Comparison of ENCODE assay signal across 28 cellular contexts in genomic region chrY:16653971-16654370, GRCh38.
"Had no signal": no experiment of that assay in that cellular context is flagged by ENCODE, and none has a peak within 500 bp of the region (broad histone marks: within the 10 kb centered on the region; RNA-seq: fewer than 3 reads in every experiment).

No MANE protein-coding gene starts in this region.

- FAIRE-seq: colon, kidney, pancreas, small intestine had no signal

- H3K36me3 ChIP-seq: breast epithelium, heart left ventricle, pancreas, prostate gland, sigmoid colon, thyroid gland, upper lobe of left lung had no signal

- H3K27me3 Mint-ChIP-seq: activated naive CD4-positive, alpha-beta T cell treated with anti-CD3 and anti-CD28 coated beads, Interleukin-2, amount 10 ng/mL, durations not matched to agents 7 days and 5 days; naive thymus-derived CD4-positive, alpha-beta T cell; stimulated activated naive CD8-positive, alpha-beta T cell treated with anti-CD3 and anti-CD28 coated beads, Interleukin-15, Interleukin-2, amounts not matched to agents 100 ng/mL and 50 ng/mL, for 24 hours had no signal

- H3K4me1 Mint-ChIP-seq: activated naive CD4-positive, alpha-beta T cell treated with anti-CD3 and anti-CD28 coated beads, Interleukin-2, amount 10 ng/mL, durations not matched to agents 7 days and 5 days; immature natural killer cell; naive thymus-derived CD4-positive, alpha-beta T cell; neural crest cell; stimulated activated effector memory CD8-positive, alpha-beta T cell treated with anti-CD3 and anti-CD28 coated beads, Interleukin-12 subunit alpha, Interleukin-12 subunit beta, amount 100 ng/mL, for 72 hours had no signal

- H3K9me3 ChIP-seq: breast epithelium, heart left ventricle, pancreas, prostate gland, sigmoid colon, thyroid gland, upper lobe of left lung had no signal

- H3K4me1 ChIP-seq: breast epithelium, heart left ventricle, pancreas, prostate gland, sigmoid colon, thyroid gland, upper lobe of left lung had no signal

- H3K27me3 ChIP-seq: breast epithelium, heart left ventricle, pancreas, sigmoid colon, thyroid gland, upper lobe of left lung had no signal

- H3K36me3 Mint-ChIP-seq: activated naive CD4-positive, alpha-beta T cell treated with anti-CD3 and anti-CD28 coated beads, Interleukin-2, amount 10 ng/mL, durations not matched to agents 7 days and 5 days; immature natural killer cell; naive thymus-derived CD4-positive, alpha-beta T cell; stimulated activated effector memory CD8-positive, alpha-beta T cell treated with anti-CD3 and anti-CD28 coated beads, Interleukin-12 subunit alpha, Interleukin-12 subunit beta, amount 100 ng/mL, for 72 hours had no signal

- DNase-seq: activated CD4-positive, alpha-beta T cell treated with anti-CD3 and anti-CD28 coated beads for 4 hours; activated CD4-positive, alpha-beta T cell treated with anti-CD3 and anti-CD28 coated beads, Interleukin-2, amount 50 U/mL, for 4 hours; activated gamma-delta T cell; activated naive CD4-positive, alpha-beta T cell treated with anti-CD3 and anti-CD28 coated beads, Interleukin-2, amount 10 ng/mL, durations not matched to agents 7 days and 5 days; amniotic stem cell; dermis blood vessel endothelial cell; effector CD4-positive, alpha-beta T cell; heart left ventricle; hypothalamus; immature natural killer cell; kidney; midbrain; naive thymus-derived CD4-positive, alpha-beta T cell; nucleus accumbens; pancreas; sigmoid colon; small intestine; stimulated activated CD4-positive, alpha-beta T cell treated with anti-CD3 and anti-CD28 coated beads, Interleukin-4, amount 100 ng/mL, for 24 hours; T-helper 1 cell; thyroid gland; upper lobe of left lung had no signal

- H3K4me3 ChIP-seq: breast epithelium, heart left ventricle, pancreas, prostate gland, sigmoid colon, thyroid gland, upper lobe of left lung had no signal

- H3K9me3 Mint-ChIP-seq: activated naive CD4-positive, alpha-beta T cell treated with anti-CD3 and anti-CD28 coated beads, Interleukin-2, amount 10 ng/mL, durations not matched to agents 7 days and 5 days; neural crest cell had no signal

- H3K4me3 Mint-ChIP-seq: activated naive CD4-positive, alpha-beta T cell treated with anti-CD3 and anti-CD28 coated beads, Interleukin-2, amount 10 ng/mL, durations not matched to agents 7 days and 5 days; immature natural killer cell; naive thymus-derived CD4-positive, alpha-beta T cell; neural crest cell; stimulated activated effector memory CD8-positive, alpha-beta T cell treated with anti-CD3 and anti-CD28 coated beads, Interleukin-12 subunit alpha, Interleukin-12 subunit beta, amount 100 ng/mL, for 72 hours; stimulated activated naive CD8-positive, alpha-beta T cell treated with anti-CD3 and anti-CD28 coated beads, Interleukin-15, Interleukin-2, amounts not matched to agents 100 ng/mL and 50 ng/mL, for 24 hours; T-helper 2 cell treated with Interferon-gamma antibody and Interleukin-4, amounts not matched to agents 5 μg/mL and 100 μg/mL, for 36 hours had no signal

- H3K27ac Mint-ChIP-seq: activated naive CD4-positive, alpha-beta T cell treated with anti-CD3 and anti-CD28 coated beads, Interleukin-2, amount 10 ng/mL, durations not matched to agents 7 days and 5 days; immature natural killer cell; naive thymus-derived CD4-positive, alpha-beta T cell; stimulated activated effector memory CD8-positive, alpha-beta T cell treated with anti-CD3 and anti-CD28 coated beads, Interleukin-12 subunit alpha, Interleukin-12 subunit beta, amount 100 ng/mL, for 72 hours; stimulated activated naive CD8-positive, alpha-beta T cell treated with anti-CD3 and anti-CD28 coated beads, Interleukin-15, Interleukin-2, amounts not matched to agents 100 ng/mL and 50 ng/mL, for 24 hours; T-helper 2 cell treated with Interferon-gamma antibody and Interleukin-4, amounts not matched to agents 5 μg/mL and 100 μg/mL, for 36 hours had no signal

- H3K27ac ChIP-seq: breast epithelium, heart left ventricle, pancreas, prostate gland, sigmoid colon, thyroid gland, upper lobe of left lung had no signal
